In the genomic region with DNA sequence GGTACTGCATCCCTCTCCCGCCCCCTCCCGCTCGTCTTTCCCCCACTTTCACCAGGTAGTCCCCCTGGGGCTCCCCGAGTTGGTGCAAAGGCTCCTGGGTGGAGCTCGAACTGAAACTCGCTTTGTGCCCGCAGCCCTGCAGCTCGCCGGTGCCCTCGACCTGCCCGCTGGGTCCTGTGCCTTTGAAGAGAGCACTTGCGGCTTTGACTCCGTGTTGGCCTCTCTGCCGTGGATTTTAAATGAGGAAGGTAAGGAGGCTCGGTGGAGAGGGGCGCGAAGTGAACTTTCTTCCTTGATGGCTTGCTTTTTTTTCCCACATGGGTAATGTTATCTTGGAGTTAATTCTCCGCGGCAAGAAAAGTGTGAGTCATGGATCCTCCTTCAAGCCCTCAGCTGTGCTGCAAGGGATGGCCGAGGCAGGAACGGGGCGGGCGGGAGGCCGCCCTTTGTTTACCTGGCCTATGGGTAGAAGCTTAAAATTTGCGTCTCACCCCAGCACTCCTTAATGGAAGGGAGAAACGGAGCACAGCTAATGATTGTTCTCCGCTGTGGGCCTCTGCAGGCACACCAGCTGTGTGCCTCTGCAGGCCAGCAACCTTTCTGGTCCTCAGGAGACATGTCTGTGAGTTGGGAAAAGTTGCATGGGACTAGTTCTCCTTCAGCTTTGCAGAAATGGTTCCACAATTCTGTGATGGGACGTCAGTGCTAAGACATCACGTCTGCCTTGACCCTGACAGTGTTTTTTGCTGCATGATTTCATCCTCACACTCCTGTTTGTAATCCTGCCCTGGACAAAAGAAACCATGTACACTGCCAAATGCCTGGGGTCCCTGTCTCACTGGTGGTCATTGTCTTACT, we compare ENCODE assay signal across 9 cellular contexts. TPM values are rescaled to one million over a fixed set of nuclear protein-coding genes. Genes with fewer than 3 reads are reported as not detected.
DNase-seq lines count a peak whose midpoint lies in the region; ATAC-seq and TF ChIP-seq lines count a peak whose summit lies in the region.
"Had no signal": no experiment of that assay in that cellular context is flagged by ENCODE, and none has a peak within 500 bp of the region (broad histone marks: within the 10 kb centered on the region; RNA-seq: fewer than 3 reads in every experiment).

No MANE protein-coding gene starts in this region.

- H3K4me3 ChIP-seq in fibroblast of villous mesenchyme (ENCODE audit: low read depth, low read length) (peak overlapping the region; percentile 61), osteoblast (ENCODE audit: insufficient read depth, low read length) (peak overlapping the region; percentile 72)

- peak; percentile 48 for DNase-seq in COLO668 (lab: John Stamatoyannopoulos, UW; ENCODE audit: unreplicated experiment)
- DNase-seq in T-cell: no peak
- peak; percentile 52 for DNase-seq in fibroblast of villous mesenchyme (ENCODE audit: low read depth)
- peak; percentile 90 for DNase-seq in osteoblast (ENCODE audit: insufficient read length, low spot score, missing footprints)
- DNase-seq in activated effector memory CD4-positive, alpha-beta T cell treated with Interleukin-2 at 50 U/mL for 16 hours: no peak
- DNase-seq in Kasumi-1 (lab: John Stamatoyannopoulos, UW): no peak

- CTCF ChIA-PET in T-cell (lab: Charles Lee): no interaction called here

- no peaks in the 10 kb centered on the region for H3K36me3 Mint-ChIP-seq in T-cell
- H3K36me3 Mint-ChIP-seq: activated naive CD4-positive, alpha-beta T cell treated with anti-CD3 and anti-CD28 coated beads, Interleukin-2, amount 50 U/mL, for 72 hours had no signal

- no peak overlapping the region for H3K27ac ChIP-seq in osteoblast (ENCODE audit: low read depth, low read length)

- peaks cover 25% of the 10 kb centered on the region for H3K4me1 ChIP-seq in osteoblast (ENCODE audit: insufficient read depth, low read length)

- H3K4me1 Mint-ChIP-seq in T-cell: peaks cover 6 to 11% (median 8%) of the 10 kb centered on the region in 3 donors

- POLR2A ChIA-PET in T-cell (lab: Charles Lee): no interaction called here

- no peaks in the 10 kb centered on the region for H3K36me3 ChIP-seq in osteoblast (ENCODE audit: insufficient read depth, low read length)

- H3K27me3 ChIP-seq in osteoblast (ENCODE audit: insufficient read depth, low read length): no peaks in the 10 kb centered on the region

- H3K4me3 Mint-ChIP-seq in T-cell: peak overlapping the region; percentile 31 to 72 (median 62)

- peaks cover 58 to 60% of the 10 kb centered on the region in 2 donors for H3K27me3 Mint-ChIP-seq in T-cell

- no peaks in the 10 kb centered on the region for H3K79me2 ChIP-seq in osteoblast (ENCODE audit: insufficient read depth, low read length)

- peak overlapping the region; percentile 69 for H2AFZ ChIP-seq in osteoblast (ENCODE audit: low read length)

- ATAC-seq in T-cell (replicated peaks in 1 of 4): no peak
- no peak for ATAC-seq in HG02623 (IDR thresholded peaks at IDR 0.05; ENCODE audit: unreplicated experiment)
- no peak for ATAC-seq in SK-N-SH treated with all-trans-retinoic acid at 6 μM for 48 hours

- no peaks in the 10 kb centered on the region for H3K9me3 Mint-ChIP-seq in T-cell
- H3K9me3 Mint-ChIP-seq: activated naive CD4-positive, alpha-beta T cell treated with anti-CD3 and anti-CD28 coated beads, Interleukin-2, amount 50 U/mL, for 72 hours had no signal

- TF ChIP-seq CTCF in fibroblast of villous mesenchyme (IDR thresholded peaks at IDR 0.05; ENCODE audit: insufficient read depth, low read depth, low read length) (no peak), osteoblast (IDR thresholded peaks at IDR 0.05; ENCODE audit: extremely low read depth, low read depth, low read length) (no peak)

- H3K27ac Mint-ChIP-seq in T-cell: no peak overlapping the region
- H3K27ac Mint-ChIP-seq: activated naive CD4-positive, alpha-beta T cell treated with anti-CD3 and anti-CD28 coated beads, Interleukin-2, amount 50 U/mL, for 72 hours had no signal

- H3K4me2 ChIP-seq in osteoblast (ENCODE audit: insufficient read depth, low read length): peak overlapping the region; percentile 84

- no peaks in the 10 kb centered on the region for H4K20me1 ChIP-seq in osteoblast (ENCODE audit: insufficient read depth, low read length)

- H3K9me3 ChIP-seq in osteoblast (ENCODE audit: low read depth, low read length): no peaks in the 10 kb centered on the region

TF ChIP-seq in SK-N-SH treated with all-trans-retinoic acid at 6 μM for 48 hours, 23 proteins besides CTCF, POLR2A, EP300 and RAD21:
- TF ChIP-seq PPARA (CRISPR knock-in tag; IDR thresholded peaks at IDR 0.05; ENCODE audit: borderline replicate concordance): no peak
- no peak for TF ChIP-seq ZNF565 (CRISPR knock-in tag; conservative IDR thresholded peaks at IDR 0.05; ENCODE audit: low read depth)
- TF ChIP-seq TCF4 (CRISPR knock-in tag; IDR thresholded peaks at IDR 0.05; ENCODE audit: borderline replicate concordance): no peak
- TF ChIP-seq, protein P1, sequence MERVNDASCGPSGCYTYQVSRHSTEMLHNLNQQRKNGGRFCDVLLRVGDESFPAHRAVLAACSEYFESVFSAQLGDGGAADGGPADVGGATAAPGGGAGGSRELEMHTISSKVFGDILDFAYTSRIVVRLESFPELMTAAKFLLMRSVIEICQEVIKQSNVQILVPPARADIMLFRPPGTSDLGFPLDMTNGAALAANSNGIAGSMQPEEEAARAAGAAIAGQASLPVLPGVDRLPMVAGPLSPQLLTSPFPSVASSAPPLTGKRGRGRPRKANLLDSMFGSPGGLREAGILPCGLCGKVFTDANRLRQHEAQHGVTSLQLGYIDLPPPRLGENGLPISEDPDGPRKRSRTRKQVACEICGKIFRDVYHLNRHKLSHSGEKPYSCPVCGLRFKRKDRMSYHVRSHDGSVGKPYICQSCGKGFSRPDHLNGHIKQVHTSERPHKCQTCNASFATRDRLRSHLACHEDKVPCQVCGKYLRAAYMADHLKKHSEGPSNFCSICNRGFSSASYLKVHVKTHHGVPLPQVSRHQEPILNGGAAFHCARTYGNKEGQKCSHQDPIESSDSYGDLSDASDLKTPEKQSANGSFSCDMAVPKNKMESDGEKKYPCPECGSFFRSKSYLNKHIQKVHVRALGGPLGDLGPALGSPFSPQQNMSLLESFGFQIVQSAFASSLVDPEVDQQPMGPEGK (CRISPR knock-in tag; IDR thresholded peaks at IDR 0.05; ENCODE audit: borderline replicate concordance): no peak
- no peak for TF ChIP-seq RARB (CRISPR knock-in tag; IDR thresholded peaks at IDR 0.05)
- no peak for TF ChIP-seq ESRRG (CRISPR knock-in tag; IDR thresholded peaks at IDR 0.05)
- TF ChIP-seq, protein P2, sequence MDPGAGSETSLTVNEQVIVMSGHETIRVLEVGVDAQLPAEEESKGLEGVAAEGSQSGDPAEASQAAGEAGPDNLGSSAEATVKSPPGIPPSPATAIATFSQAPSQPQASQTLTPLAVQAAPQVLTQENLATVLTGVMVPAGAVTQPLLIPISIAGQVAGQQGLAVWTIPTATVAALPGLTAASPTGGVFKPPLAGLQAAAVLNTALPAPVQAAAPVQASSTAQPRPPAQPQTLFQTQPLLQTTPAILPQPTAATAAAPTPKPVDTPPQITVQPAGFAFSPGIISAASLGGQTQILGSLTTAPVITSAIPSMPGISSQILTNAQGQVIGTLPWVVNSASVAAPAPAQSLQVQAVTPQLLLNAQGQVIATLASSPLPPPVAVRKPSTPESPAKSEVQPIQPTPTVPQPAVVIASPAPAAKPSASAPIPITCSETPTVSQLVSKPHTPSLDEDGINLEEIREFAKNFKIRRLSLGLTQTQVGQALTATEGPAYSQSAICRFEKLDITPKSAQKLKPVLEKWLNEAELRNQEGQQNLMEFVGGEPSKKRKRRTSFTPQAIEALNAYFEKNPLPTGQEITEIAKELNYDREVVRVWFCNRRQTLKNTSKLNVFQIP (CRISPR knock-in tag; IDR thresholded peaks at IDR 0.05; ENCODE audit: borderline replicate concordance, low read depth): no peak
- no peak for TF ChIP-seq ARNTL (CRISPR knock-in tag; IDR thresholded peaks at IDR 0.05; ENCODE audit: borderline replicate concordance, low read depth)
- TF ChIP-seq OSR1 (CRISPR knock-in tag; IDR thresholded peaks at IDR 0.05): no peak
- TF ChIP-seq ISL1 (CRISPR knock-in tag; IDR thresholded peaks at IDR 0.05): no peak
- TF ChIP-seq ZFP3 (CRISPR knock-in tag; IDR thresholded peaks at IDR 0.05): no peak
- TF ChIP-seq ZFP30 (CRISPR knock-in tag; IDR thresholded peaks at IDR 0.05): no peak
- TF ChIP-seq BACH2 (CRISPR knock-in tag; IDR thresholded peaks at IDR 0.05; ENCODE audit: borderline replicate concordance): no peak
- TF ChIP-seq, protein P3, sequence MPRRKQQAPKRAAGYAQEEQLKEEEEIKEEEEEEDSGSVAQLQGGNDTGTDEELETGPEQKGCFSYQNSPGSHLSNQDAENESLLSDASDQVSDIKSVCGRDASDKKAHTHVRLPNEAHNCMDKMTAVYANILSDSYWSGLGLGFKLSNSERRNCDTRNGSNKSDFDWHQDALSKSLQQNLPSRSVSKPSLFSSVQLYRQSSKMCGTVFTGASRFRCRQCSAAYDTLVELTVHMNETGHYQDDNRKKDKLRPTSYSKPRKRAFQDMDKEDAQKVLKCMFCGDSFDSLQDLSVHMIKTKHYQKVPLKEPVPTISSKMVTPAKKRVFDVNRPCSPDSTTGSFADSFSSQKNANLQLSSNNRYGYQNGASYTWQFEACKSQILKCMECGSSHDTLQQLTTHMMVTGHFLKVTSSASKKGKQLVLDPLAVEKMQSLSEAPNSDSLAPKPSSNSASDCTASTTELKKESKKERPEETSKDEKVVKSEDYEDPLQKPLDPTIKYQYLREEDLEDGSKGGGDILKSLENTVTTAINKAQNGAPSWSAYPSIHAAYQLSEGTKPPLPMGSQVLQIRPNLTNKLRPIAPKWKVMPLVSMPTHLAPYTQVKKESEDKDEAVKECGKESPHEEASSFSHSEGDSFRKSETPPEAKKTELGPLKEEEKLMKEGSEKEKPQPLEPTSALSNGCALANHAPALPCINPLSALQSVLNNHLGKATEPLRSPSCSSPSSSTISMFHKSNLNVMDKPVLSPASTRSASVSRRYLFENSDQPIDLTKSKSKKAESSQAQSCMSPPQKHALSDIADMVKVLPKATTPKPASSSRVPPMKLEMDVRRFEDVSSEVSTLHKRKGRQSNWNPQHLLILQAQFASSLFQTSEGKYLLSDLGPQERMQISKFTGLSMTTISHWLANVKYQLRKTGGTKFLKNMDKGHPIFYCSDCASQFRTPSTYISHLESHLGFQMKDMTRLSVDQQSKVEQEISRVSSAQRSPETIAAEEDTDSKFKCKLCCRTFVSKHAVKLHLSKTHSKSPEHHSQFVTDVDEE (CRISPR knock-in tag; IDR thresholded peaks at IDR 0.05): no peak
- TF ChIP-seq GLIS3 (CRISPR knock-in tag; IDR thresholded peaks at IDR 0.05): no peak

RNA-seq across cellular contexts. Expression of a gene that starts 1.0 kb away (rescaled TPM):
- total RNA-seq in T-cell (under 1 TPM in 3 of 5 donors, not detected in 2; 0.09 to 0.19 (median 0.12) TPM), fibroblast of villous mesenchyme (11.0 and 22.9 TPM in 2 replicates), osteoblast (1.4 and 1.5 TPM in 2 replicates)
- total RNA-seq: activated naive CD4-positive, alpha-beta T cell treated with anti-CD3 and anti-CD28 coated beads, Interleukin-2, amount 50 U/mL, for 72 hours had no signal

Comparison
In these comparisons a context has a peak if more than half of its experiments do, and no peak if none do; other contexts are left out.
1. DNase-seq: peak in COLO668 (single experiment), fibroblast of villous mesenchyme (single experiment) and osteoblast (single experiment); none in T-cell (0 of 34), activated effector memory CD4-positive, alpha-beta T cell treated with Interleukin-2 at 50 U/mL for 16 hours (single experiment) and Kasumi-1 (0 of 2).